10 cellular contexts compared by ENCODE assay signal in genomic region chr2:28358668-28359201, GRCh38. TPM values are rescaled to one million over a fixed set of nuclear protein-coding genes. Genes with fewer than 3 reads are reported as not detected.
A peak's percentile ranks its signal among the peaks of the same experiment; 100 is the strongest.
DNase-seq lines count a peak whose midpoint lies in the region; ATAC-seq and TF ChIP-seq lines count a peak whose summit lies in the region.
"Had no signal": no experiment of that assay in that cellular context is flagged by ENCODE, and none has a peak within 500 bp of the region (broad histone marks: within the 10 kb centered on the region; RNA-seq: fewer than 3 reads in every experiment).

No MANE protein-coding gene starts in this region.

- peaks cover 72% of the 10 kb centered on the region for H3K4me1 ChIP-seq in Loucy (ENCODE audit: insufficient read depth, low read length, poor library complexity, severe bottlenecking)

- H3K9ac ChIP-seq in Loucy (ENCODE audit: low read depth, low read length, poor library complexity, severe bottlenecking) = peak overlapping the region; percentile 64

- no peaks in the 10 kb centered on the region for H3K27me3 ChIP-seq in Loucy (ENCODE audit: insufficient read depth, low read length, poor library complexity, severe bottlenecking)

- H3K4me3 Mint-ChIP-seq in activated T-cell treated with anti-CD3 and anti-CD28 coated beads, Interleukin-2, amount 50 U/mL, for 4 hours = peak overlapping the region; percentile 60
- H3K4me3 Mint-ChIP-seq in central memory CD8-positive, alpha-beta T cell = peak overlapping the region; percentile 72
- peak overlapping the region; percentile 68 to 73 for H3K4me3 Mint-ChIP-seq in stimulated activated naive CD8-positive, alpha-beta T cell treated with anti-CD3 and anti-CD28 coated beads, Interleukin-15, amount 100 ng/mL, for 72 hours
- H3K4me3 Mint-ChIP-seq in endothelial cell (ENCODE audit: unreplicated experiment) = no peak overlapping the region
- H3K4me3 Mint-ChIP-seq: mesothelial cell of epicardium had no signal

- no peak for TF ChIP-seq CTCF in Loucy (conservative IDR thresholded peaks at IDR 0.05; ENCODE audit: low read length)
- TF ChIP-seq CTCF in omental fat pad (IDR thresholded peaks at IDR 0.05) = no peak
- TF ChIP-seq CTCF in endothelial cell (IDR thresholded peaks at IDR 0.05; ENCODE audit: unreplicated experiment) = no peak

- no peaks in the 10 kb centered on the region for H3K9me3 Mint-ChIP-seq in activated T-cell treated with anti-CD3 and anti-CD28 coated beads, Interleukin-2, amount 50 U/mL, for 4 hours
- no peaks in the 10 kb centered on the region for H3K9me3 Mint-ChIP-seq in central memory CD8-positive, alpha-beta T cell
- H3K9me3 Mint-ChIP-seq in stimulated activated naive CD8-positive, alpha-beta T cell treated with anti-CD3 and anti-CD28 coated beads, Interleukin-15, amount 100 ng/mL, for 72 hours = no peaks in the 10 kb centered on the region
- no peaks in the 10 kb centered on the region for H3K9me3 Mint-ChIP-seq in endothelial cell (ENCODE audit: unreplicated experiment)
- H3K9me3 Mint-ChIP-seq: mesothelial cell of epicardium had no signal

- H3K79me2 ChIP-seq in Loucy (ENCODE audit: insufficient read depth, low read length) = peaks cover 17% of the 10 kb centered on the region; the same call in 1 of the 2 replicates

- peak overlapping the region; percentile 97 for H3K27ac Mint-ChIP-seq in central memory CD8-positive, alpha-beta T cell (ENCODE audit: low read depth)
- H3K27ac Mint-ChIP-seq in stimulated activated naive CD8-positive, alpha-beta T cell treated with anti-CD3 and anti-CD28 coated beads, Interleukin-15, amount 100 ng/mL, for 72 hours = peak overlapping the region; percentile 27 to 96
- H3K27ac Mint-ChIP-seq in endothelial cell (ENCODE audit: unreplicated experiment) = no peak overlapping the region
- H3K27ac Mint-ChIP-seq: mesothelial cell of epicardium had no signal

- no peaks in the 10 kb centered on the region for H3K9me2 ChIP-seq in Loucy (replicated peaks; ENCODE audit: low read depth, low read length)

- peak overlapping the region; percentile 55 for H3K4me3 ChIP-seq in Loucy (ENCODE audit: low read length, poor library complexity, severe bottlenecking)

- no peaks in the 10 kb centered on the region for H3K9me3 ChIP-seq in Loucy (ENCODE audit: insufficient read depth, low read depth, low read length)

- no peaks in the 10 kb centered on the region for H3K27me3 Mint-ChIP-seq in activated T-cell treated with anti-CD3 and anti-CD28 coated beads, Interleukin-2, amount 50 U/mL, for 4 hours (ENCODE audit: low read depth)
- no peaks in the 10 kb centered on the region for H3K27me3 Mint-ChIP-seq in central memory CD8-positive, alpha-beta T cell
- peaks cover 31% of the 10 kb centered on the region for H3K27me3 Mint-ChIP-seq in stimulated activated naive CD8-positive, alpha-beta T cell treated with anti-CD3 and anti-CD28 coated beads, Interleukin-15, amount 100 ng/mL, for 72 hours
- peaks cover 8% of the 10 kb centered on the region for H3K27me3 Mint-ChIP-seq in endothelial cell (ENCODE audit: unreplicated experiment)

- peaks cover 48% of the 10 kb centered on the region for H3K4me1 Mint-ChIP-seq in activated T-cell treated with anti-CD3 and anti-CD28 coated beads, Interleukin-2, amount 50 U/mL, for 4 hours (ENCODE audit: low read depth)
- peaks cover 56% of the 10 kb centered on the region for H3K4me1 Mint-ChIP-seq in central memory CD8-positive, alpha-beta T cell
- peaks cover 84% of the 10 kb centered on the region for H3K4me1 Mint-ChIP-seq in stimulated activated naive CD8-positive, alpha-beta T cell treated with anti-CD3 and anti-CD28 coated beads, Interleukin-15, amount 100 ng/mL, for 72 hours
- H3K4me1 Mint-ChIP-seq in endothelial cell (ENCODE audit: unreplicated experiment) = peaks cover 7% of the 10 kb centered on the region

- ATAC-seq in activated T-cell treated with anti-CD3 and anti-CD28 coated beads, Interleukin-2, amount 50 U/mL, for 4 hours = peak in 1 of 2 donors; percentile 3
- no peak for ATAC-seq in central memory CD8-positive, alpha-beta T cell (replicated peaks; ENCODE audit: extremely low read depth, poor library complexity, severe bottlenecking)
- ATAC-seq in stimulated activated naive CD8-positive, alpha-beta T cell treated with anti-CD3 and anti-CD28 coated beads, Interleukin-15, amount 100 ng/mL, for 72 hours = peak; percentile 11
- ATAC-seq in omental fat pad (ENCODE audit: low FRiP score) = no peak

- no peak overlapping the region for H2AFZ ChIP-seq in Loucy (ENCODE audit: low read length)

- peak overlapping the region; percentile 74 for H3K4me2 ChIP-seq in Loucy (ENCODE audit: low read depth, low read length, poor library complexity, severe bottlenecking)

- H3K36me3 Mint-ChIP-seq in activated T-cell treated with anti-CD3 and anti-CD28 coated beads, Interleukin-2, amount 50 U/mL, for 4 hours (ENCODE audit: insufficient read depth) = no peaks in the 10 kb centered on the region
- H3K36me3 Mint-ChIP-seq in central memory CD8-positive, alpha-beta T cell (ENCODE audit: insufficient read depth) = peaks cover 14% of the 10 kb centered on the region
- H3K36me3 Mint-ChIP-seq in endothelial cell (ENCODE audit: low read depth, unreplicated experiment) = no peaks in the 10 kb centered on the region
- H3K36me3 Mint-ChIP-seq: mesothelial cell of epicardium had no signal

- H4K20me1 ChIP-seq in Loucy (ENCODE audit: insufficient read depth, low read length, poor library complexity, severe bottlenecking) = no peaks in the 10 kb centered on the region

- no peaks in the 10 kb centered on the region for H3F3A ChIP-seq in Loucy (ENCODE audit: low read depth)

- no peak for DNase-seq in activated T-cell treated with anti-CD3 and anti-CD28 coated beads, Interleukin-2, amount 50 U/mL, for 4 hours
- no peak for DNase-seq in activated T-cell treated with anti-CD3 and anti-CD28 coated beads for 4 hours
- no peak for DNase-seq in central memory CD8-positive, alpha-beta T cell (ENCODE audit: low spot score in 2 of 2)
- peak in 1 of 2 donors; percentile 41 for DNase-seq in stimulated activated naive CD8-positive, alpha-beta T cell treated with anti-CD3 and anti-CD28 coated beads, Interleukin-15, amount 100 ng/mL, for 72 hours
- DNase-seq in NCI-H524 treated with DMSO at 0.1 percent for 48 hours (lab: John Stamatoyannopoulos, UW) = no peak
- no peak for DNase-seq in omental fat pad (ENCODE audit: low spot score)
- no peak for DNase-seq in endothelial cell (ENCODE audit: low spot score)
- DNase-seq: cerebellar nuclear complex had no signal

- no peaks in the 10 kb centered on the region for H3K36me3 ChIP-seq in Loucy (ENCODE audit: insufficient read depth, low read length)

RNA-seq across cellular contexts. Expression of gene FOSL2, which starts 33.9 kb away (rescaled TPM):
- 10 to 100 TPM; 71.5 to 98.6 (median 90.4) TPM for total RNA-seq in activated T-cell treated with anti-CD3 and anti-CD28 coated beads, Interleukin-2, amount 50 U/mL, for 4 hours
- total RNA-seq in omental fat pad (100 to 1,000 TPM; 115 to 350 (median 184) TPM), endothelial cell (ENCODE audit: unreplicated experiment) (24.4 TPM)
